8 cellular contexts compared by ENCODE assay signal in the genomic region with DNA sequence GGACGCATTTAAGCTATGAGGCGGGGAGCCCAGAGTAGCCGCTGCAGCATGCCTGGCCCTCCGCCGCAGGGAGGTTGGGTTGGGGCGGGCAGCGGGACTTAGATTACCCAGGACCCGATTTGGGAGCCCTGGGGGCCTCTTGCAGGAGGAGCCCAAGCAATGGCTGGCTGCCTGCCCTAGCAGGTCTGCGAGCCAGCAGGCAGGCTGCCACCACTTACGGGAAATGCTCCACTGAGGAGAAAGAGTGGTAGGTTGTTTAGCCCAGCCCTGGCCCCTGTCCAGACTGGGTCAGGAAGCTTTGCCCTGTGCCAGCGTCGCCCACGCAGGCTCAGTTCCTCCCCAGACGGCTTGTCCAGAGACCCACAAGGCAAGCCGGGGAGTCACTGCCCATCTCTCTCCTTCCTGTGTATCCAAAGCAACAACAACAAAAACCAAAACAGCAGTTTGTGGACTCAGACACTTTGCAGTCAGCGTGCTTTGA. TPM values are rescaled to one million over a fixed set of nuclear protein-coding genes. Genes with fewer than 3 reads are reported as not detected.
DNase-seq lines count a peak whose midpoint lies in the region; ATAC-seq, FAIRE-seq and TF ChIP-seq lines count a peak whose summit lies in the region.
"Had no signal": no experiment of that assay in that cellular context is flagged by ENCODE, and none has a peak within 500 bp of the region (broad histone marks: within the 10 kb centered on the region; RNA-seq: fewer than 3 reads in every experiment).

No MANE protein-coding gene starts in this region.

- H3K9ac ChIP-seq in HepG2 (ENCODE audit: insufficient read depth, low read depth, low read length), result no peak overlapping the region
- no peak overlapping the region for H3K9ac ChIP-seq in MM.1S (ENCODE audit: low read length)

- H3K4me2 ChIP-seq in HepG2 (ENCODE audit: low read depth, low read length) (no peak overlapping the region), MM.1S (ENCODE audit: low read depth, low read length) (no peak overlapping the region)
- H3K4me2 ChIP-seq: PC-9 had no signal

- H3K9me2 ChIP-seq in MM.1S (replicated peaks; ENCODE audit: insufficient read depth, low read length), result no peaks in the 10 kb centered on the region

- H3K79me2 ChIP-seq in HepG2 (ENCODE audit: insufficient read depth, low read length), result no peaks in the 10 kb centered on the region
- no peaks in the 10 kb centered on the region for H3K79me2 ChIP-seq in MM.1S (ENCODE audit: low read length)

- H3K27me3 ChIP-seq in HepG2 (ENCODE audit: control insufficient read depth in 1 of 2, insufficient read depth in 2 of 2, low read length in 2 of 2) (peaks cover 3 to 16% of the 10 kb centered on the region in 2 experiments; a peak in 4 of 5 replicates), MM.1S (replicated peaks; ENCODE audit: insufficient read depth, low read length) (no peaks in the 10 kb centered on the region)

- FAIRE-seq in HepG2 (lab: Jason Lieb, UNC), result no peak

- H4K20me1 ChIP-seq in HepG2 (ENCODE audit: insufficient read depth, low read length), result no peaks in the 10 kb centered on the region
- H4K20me1 ChIP-seq in MM.1S (ENCODE audit: insufficient read depth, low read length), result no peaks in the 10 kb centered on the region

- BruUV-seq in HepG2 (replicated peaks; lab: Mats Ljungman, UMichigan), result no TSS peak

- no peak for TF ChIP-seq POLR2A in HepG2 (IDR thresholded peaks at IDR 0.05; ENCODE audit: insufficient read depth in 1 of 2, low read depth in 2 of 2, low read length in 2 of 2)

- H3K27ac ChIP-seq in HepG2 (ENCODE audit: extremely low read length, insufficient read depth, low read length), result no peak overlapping the region
- H3K27ac ChIP-seq in MM.1S (ENCODE audit: low read length), result no peak overlapping the region
- H3K27ac ChIP-seq: PC-9 had no signal

- no peak overlapping the region for H3K4me3 ChIP-seq in HepG2 (replicated peaks in 1 of 3; ENCODE audit: insufficient read depth in 1 of 3, low read depth in 2 of 3, low read length in 3 of 3)
- no peak overlapping the region for H3K4me3 ChIP-seq in MM.1S (ENCODE audit: low read length)
- H3K4me3 ChIP-seq: PC-9 had no signal

- in situ Hi-C loops in HepG2 (cut with HindIII; ENCODE audit: extremely low pct_ligation_motif_present, low pct_unique_long_range_greater_than_20kb), result no loop called here

- no peak for TF ChIP-seq RAD21 in HepG2 (CRISPR knock-in tag; IDR thresholded peaks at IDR 0.05)

- intact Hi-C loops in HepG2 (cut with micrococcal nuclease; ENCODE audit: unreplicated experiment), result no loop called here

- no peak for TF ChIP-seq EP300 in HepG2 (IDR thresholded peaks at IDR 0.05; ENCODE audit: low read depth in 2 of 2, low read length in 2 of 2)
- TF ChIP-seq EP300 in HepG2 (CRISPR knock-in tag; IDR thresholded peaks at IDR 0.05; ENCODE audit: borderline replicate concordance), result no peak

- TF ChIP-seq CTCF in HepG2 (CRISPR knock-in tag; IDR thresholded peaks at IDR 0.05) (no peak), MM.1S (IDR thresholded peaks at IDR 0.05; ENCODE audit: low read length) (no peak)

- no peaks in the 10 kb centered on the region for H3F3A ChIP-seq in MM.1S (ENCODE audit: insufficient read depth, low read length)

- H3K4me1 ChIP-seq in HepG2 (ENCODE audit: insufficient read depth, low read length), result no peaks in the 10 kb centered on the region
- H3K4me1 ChIP-seq in MM.1S (ENCODE audit: low read length), result no peaks in the 10 kb centered on the region

- H2AFZ ChIP-seq in HepG2 (ENCODE audit: low read length) (no peak overlapping the region), MM.1S (ENCODE audit: low read length) (no peak overlapping the region)
- H2AFZ ChIP-seq: PC-9 had no signal

- CTCF ChIA-PET in HepG2 (lab: Yijun Ruan, JAX; ENCODE audit: low intra/inter-chr PET ratio, low total read pairs), result no interaction called here

- H3K9me3 ChIP-seq in HepG2 (ENCODE audit: low read length) (no peaks in the 10 kb centered on the region), MM.1S (replicated peaks; ENCODE audit: insufficient read depth, low read length) (no peaks in the 10 kb centered on the region)

- 48% methylated on average over 14 of the region's 16 CpGs for WGBS in HepG2 (ENCODE audit: low lambda C conversion rate)

- POLR2A ChIA-PET in HepG2 (lab: Yijun Ruan, JAX), result no interaction called here

- DNase-seq in NCI-H1092 treated with DMSO at 0.1 percent for 48 hours (lab: John Stamatoyannopoulos, UW) (peak; percentile 95), cerebellum (ENCODE audit: low spot score) (peak; percentile 95), HepG2 (ENCODE audit: low spot score) (no peak), superior temporal gyrus (ENCODE audit: extremely low spot score) (peak; percentile 67), MM.1S (no peak), activated T-cell treated with anti-CD3 and anti-CD28 coated beads for 4 hours (no peak)
- no peak for DNase-seq in stimulated activated CD4-positive, alpha-beta T cell treated with anti-CD3 and anti-CD28 coated beads, Interleukin-12 subunit alpha, Interleukin-12 subunit beta, amount 100 ng/mL, for 4 hours

- H3K36me3 ChIP-seq in HepG2 (replicated peaks in 1 of 2; ENCODE audit: control insufficient read depth in 1 of 2, insufficient read depth in 2 of 2, low read length in 2 of 2) (no peaks in the 10 kb centered on the region), MM.1S (replicated peaks; ENCODE audit: insufficient read depth, low read length) (no peaks in the 10 kb centered on the region)

- peak; percentile 13; the same call in 1 of the 3 replicates for ATAC-seq in HepG2

TF ChIP-seq in HepG2, 621 proteins besides CTCF, POLR2A, EP300 and RAD21 (continues in another document):
- no peak for TF ChIP-seq ZNF589 (CRISPR knock-in tag; conservative IDR thresholded peaks at IDR 0.05)
- no peak for TF ChIP-seq ZNF256 (CRISPR knock-in tag; conservative IDR thresholded peaks at IDR 0.05)
- TF ChIP-seq ZNF33B (CRISPR knock-in tag; IDR thresholded peaks at IDR 0.05), result no peak
- TF ChIP-seq TCF7 (IDR thresholded peaks at IDR 0.05; ENCODE audit: low read depth), result no peak
- no peak for TF ChIP-seq SKI (IDR thresholded peaks at IDR 0.05; ENCODE audit: partially characterized antibody)
- no peak for TF ChIP-seq ZNF761 (CRISPR knock-in tag; conservative IDR thresholded peaks at IDR 0.05)
- TF ChIP-seq NFATC3 (CRISPR knock-in tag; IDR thresholded peaks at IDR 0.05), result no peak

RNA-seq across cellular contexts. Expression of a gene that starts 10.3 kb away (rescaled TPM):
- total RNA-seq in cerebellum, result 12.2 TPM
- not detected in 2 replicates for total RNA-seq in HepG2 (2016; rRNA removed; fragmentation: Illumina TruSeq; extraction: Trizol)
- total RNA-seq in HepG2 (2016; cell fraction: cytosol; rRNA removed; fragmentation: Illumina TruSeq; extraction: Trizol; ENCODE audit: low read depth), result not detected in 2 replicates
- total RNA-seq in HepG2 (2016; cell fraction: insoluble cytoplasmic fraction; rRNA removed; fragmentation: Illumina TruSeq; extraction: Trizol), result 0.17 TPM in 1 of 2 replicates, not detected in the other
- total RNA-seq in HepG2 (2016; cell fraction: membrane; rRNA removed; fragmentation: Illumina TruSeq; extraction: Trizol), result not detected in 2 replicates
- total RNA-seq in HepG2 (2016; cell fraction: nucleus; rRNA removed; fragmentation: Illumina TruSeq; extraction: Trizol), result not detected in 2 replicates
- 0.01 TPM in 1 of 2 replicates, not detected in the other for polyA plus RNA-seq in HepG2 (2011; rRNA removed)
- polyA plus RNA-seq in HepG2 (2011; cell fraction: cytosol; rRNA removed), result not detected in 2 replicates
- not detected in 2 replicates for polyA plus RNA-seq in HepG2 (2011; cell fraction: nucleus; rRNA removed)
- 0.64 TPM in 2 replicates for polyA plus RNA-seq in HepG2 (2012)
- not detected in 2 replicates for polyA plus RNA-seq in HepG2 (2016; cell fraction: cytosol; fragmentation: Illumina TruSeq; extraction: Trizol; ENCODE audit: low read depth)
- polyA plus RNA-seq in HepG2 (2016; cell fraction: insoluble cytoplasmic fraction; fragmentation: Illumina TruSeq; extraction: Trizol; ENCODE audit: low read depth), result not detected in 2 replicates
- not detected in 2 replicates for polyA plus RNA-seq in HepG2 (2016; cell fraction: membrane; fragmentation: Illumina TruSeq; extraction: Trizol; ENCODE audit: low read depth)
- not detected in 2 replicates for polyA plus RNA-seq in HepG2 (2016; cell fraction: nucleus; fragmentation: Illumina TruSeq; extraction: Trizol; ENCODE audit: insufficient read depth, low read depth)
- polyA minus RNA-seq in HepG2 (2011; rRNA and poly(A)+ RNA removed; ENCODE audit: low replicate concordance), result not detected in 2 replicates
- polyA minus RNA-seq in HepG2 (2011; cell fraction: cytosol; rRNA and poly(A)+ RNA removed), result not detected in 2 replicates
- not detected in 2 replicates for polyA minus RNA-seq in HepG2 (2011; cell fraction: nucleus; rRNA and poly(A)+ RNA removed)
- total RNA-seq: PC-9 had no signal

RNA-seq across cellular contexts. Expression of a gene that starts 48.1 kb away (rescaled TPM):
- total RNA-seq in cerebellum (0.36 TPM), HepG2 (2016; rRNA removed; fragmentation: Illumina TruSeq; extraction: Trizol) (0.09 and 0.11 TPM in 2 replicates)
- 0.09 TPM in 1 of 2 replicates, not detected in the other for total RNA-seq in HepG2 (2016; cell fraction: cytosol; rRNA removed; fragmentation: Illumina TruSeq; extraction: Trizol; ENCODE audit: low read depth)
- 0.10 and 0.13 TPM in 2 replicates for total RNA-seq in HepG2 (2016; cell fraction: insoluble cytoplasmic fraction; rRNA removed; fragmentation: Illumina TruSeq; extraction: Trizol)
- total RNA-seq in HepG2 (2016; cell fraction: membrane; rRNA removed; fragmentation: Illumina TruSeq; extraction: Trizol), result 0.09 and 0.21 TPM in 2 replicates
- 0.19 TPM in 1 of 2 replicates, not detected in the other for total RNA-seq in HepG2 (2016; cell fraction: nucleus; rRNA removed; fragmentation: Illumina TruSeq; extraction: Trizol)
- 0.05 and 0.08 TPM in 2 replicates for polyA plus RNA-seq in HepG2 (2011; rRNA removed)
- polyA plus RNA-seq in HepG2 (2011; cell fraction: cytosol; rRNA removed), result 0.10 and 0.11 TPM in 2 replicates
- polyA plus RNA-seq in HepG2 (2011; cell fraction: nucleus; rRNA removed), result 0.28 and 0.47 TPM in 2 replicates
- polyA plus RNA-seq in HepG2 (2012), result 0.36 and 0.56 TPM in 2 replicates
- 0.11 and 0.14 TPM in 2 replicates for polyA plus RNA-seq in HepG2 (2016; cell fraction: cytosol; fragmentation: Illumina TruSeq; extraction: Trizol; ENCODE audit: low read depth)
- polyA plus RNA-seq in HepG2 (2016; cell fraction: insoluble cytoplasmic fraction; fragmentation: Illumina TruSeq; extraction: Trizol; ENCODE audit: low read depth), result 0.13 TPM in 1 of 2 replicates, not detected in the other
- 0.24 TPM in 1 of 2 replicates, not detected in the other for polyA plus RNA-seq in HepG2 (2016; cell fraction: membrane; fragmentation: Illumina TruSeq; extraction: Trizol; ENCODE audit: low read depth)
- polyA plus RNA-seq in HepG2 (2016; cell fraction: nucleus; fragmentation: Illumina TruSeq; extraction: Trizol; ENCODE audit: insufficient read depth, low read depth), result 0.15 TPM in 1 of 2 replicates, not detected in the other
- 0.06 and 1.5 TPM in 2 replicates for polyA minus RNA-seq in HepG2 (2011; rRNA and poly(A)+ RNA removed; ENCODE audit: low replicate concordance)
- 0.26 TPM in 1 of 2 replicates, not detected in the other for polyA minus RNA-seq in HepG2 (2011; cell fraction: cytosol; rRNA and poly(A)+ RNA removed)
- polyA minus RNA-seq in HepG2 (2011; cell fraction: nucleus; rRNA and poly(A)+ RNA removed), result 0.12 and 0.26 TPM in 2 replicates

Comparison
In these comparisons a context has a peak if more than half of its experiments do, and no peak if none do; other contexts are left out.
1. DNase-seq: peak in NCI-H1092 treated with DMSO at 0.1 percent for 48 hours (single experiment), cerebellum (single experiment) and superior temporal gyrus (single experiment); none in HepG2 (single experiment), MM.1S (single experiment), stimulated activated CD4-positive, alpha-beta T cell treated with anti-CD3 and anti-CD28 coated beads, Interleukin-12 subunit alpha, Interleukin-12 subunit beta, amount 100 ng/mL, for 4 hours (single experiment) and activated T-cell treated with anti-CD3 and anti-CD28 coated beads for 4 hours (single experiment).
2. RNA of a gene that starts 10.3 kb away (total RNA-seq): 12.2 TPM in cerebellum (single experiment); 0.17 TPM in HepG2; every median in the first group is over 10 times any median in the second.